10 cellular contexts compared by ENCODE assay signal in genomic region chr18:4582677-4583076, GRCh38.
"Had no signal": no experiment of that assay in that cellular context is flagged by ENCODE, and none has a peak within 500 bp of the region (broad histone marks: within the 10 kb centered on the region; RNA-seq: fewer than 3 reads in every experiment).

No MANE protein-coding gene starts in this region.

- H3K9ac ChIP-seq: GM23248 had no signal

- H3K36me3 ChIP-seq: HAP-1 had no signal

- ATAC-seq: HCT116 had no signal

- FAIRE-seq: H54 had no signal

- H3K27ac ChIP-seq: GM23248 had no signal

- H3K4me3 ChIP-seq: GM23248, GM23338, HAP-1 had no signal

- H3K4me1 ChIP-seq: HAP-1 had no signal

- DNase-seq: GM23248, GOT3, H7, H9, HCEC 1CT, HFFc6 had no signal

- H3K4me3 Mint-ChIP-seq: GM23338, H9, HFFc6 had no signal

- H3K4me2 ChIP-seq: GM23338 had no signal

- H3K9me3 ChIP-seq: HAP-1 had no signal

- H3K27ac Mint-ChIP-seq: GM23338, H9, HFFc6 had no signal

- H2AFZ ChIP-seq: GM23248, GM23338 had no signal
